8 cellular contexts compared by ENCODE assay signal in genomic region chr12:121466800-121467637, GRCh38.
DNase-seq lines count a peak whose midpoint lies in the region; ATAC-seq, FAIRE-seq and TF ChIP-seq lines count a peak whose summit lies in the region.

No MANE protein-coding gene starts in this region.

- peak; percentile 98 for ATAC-seq in left ventricle myocardium superior

- no peak overlapping the region for H3K27ac Mint-ChIP-seq in HFFc6

- H3K27me3 ChIP-seq in adipocyte (replicated peaks; ENCODE audit: control insufficient read depth, insufficient read depth, low read length) = no peaks in the 10 kb centered on the region

- peaks cover 13% of the 10 kb centered on the region for H3K4me1 ChIP-seq in adipocyte (ENCODE audit: control insufficient read depth, insufficient read depth, low read length)

- no peaks in the 10 kb centered on the region for H3K36me3 Mint-ChIP-seq in HFFc6 (ENCODE audit: low read depth)

- no peaks in the 10 kb centered on the region for H3K9me3 Mint-ChIP-seq in HFFc6

- TF ChIP-seq CTCF in GM12865 (IDR thresholded peaks at IDR 0.05; ENCODE audit: insufficient read depth, low read depth, low read length, missing control alignments) = no peak
- no peak for TF ChIP-seq CTCF in HFFc6 (IDR thresholded peaks at IDR 0.05)

- no peaks in the 10 kb centered on the region for H3K9me3 ChIP-seq in adipocyte (ENCODE audit: control insufficient read depth, low read length)

- peaks cover 1% of the 10 kb centered on the region for H3K27me3 Mint-ChIP-seq in HFFc6 (ENCODE audit: insufficient read depth)

- peak; percentile 58 for FAIRE-seq in urothelium cell line (lab: Jason Lieb, UNC)

- no peaks in the 10 kb centered on the region for H3K36me3 ChIP-seq in adipocyte (ENCODE audit: control insufficient read depth, insufficient read depth, low read length, severe bottlenecking)

- DNase-seq in GM12865 (ENCODE audit: low read depth) (peak; percentile 95), HFFc6 (peak; percentile 78), NAMALWA (ENCODE audit: low spot score) (peak; percentile 93), SW 1271 (lab: John Stamatoyannopoulos, UW) (peak; percentile 60 to 75), adipocyte (ENCODE audit: low read depth) (peak; percentile 95), left ventricle myocardium superior (peak; percentile 96), pulmonary artery endothelial cell (ENCODE audit: low read depth, low spot score) (peak; percentile 27), urothelium cell line (ENCODE audit: low spot score) (peak; percentile 97)

- intact Hi-C loops in left ventricle myocardium superior (cut with micrococcal nuclease) = no loop called here

- no peak overlapping the region for H3K4me3 Mint-ChIP-seq in HFFc6

- H3K4me1 Mint-ChIP-seq in HFFc6 (ENCODE audit: low read depth) = peaks cover 21% of the 10 kb centered on the region

- H3K4me3 ChIP-seq in GM12865 (ENCODE audit: low read depth, low read length) (peak overlapping the region; percentile 64), adipocyte (ENCODE audit: low read length) (peak overlapping the region; percentile 87)

- H3K9ac ChIP-seq in adipocyte (ENCODE audit: low read length) = peak overlapping the region; percentile 60

Comparison
In these comparisons a context has a peak if more than half of its experiments do, and no peak if none do; other contexts are left out.
1. Peak in every context shown above with its lines: DNase-seq, ATAC-seq and H3K4me3 ChIP-seq.
2. DNase-seq: peak in every context shown above with its lines; median percentile 97 in urothelium cell line; 96 in left ventricle myocardium superior; 95 in GM12865; 95 in adipocyte; 93 in NAMALWA; 78 in HFFc6; 68 in SW 1271; 27 in pulmonary artery endothelial cell.